In the genomic region with DNA sequence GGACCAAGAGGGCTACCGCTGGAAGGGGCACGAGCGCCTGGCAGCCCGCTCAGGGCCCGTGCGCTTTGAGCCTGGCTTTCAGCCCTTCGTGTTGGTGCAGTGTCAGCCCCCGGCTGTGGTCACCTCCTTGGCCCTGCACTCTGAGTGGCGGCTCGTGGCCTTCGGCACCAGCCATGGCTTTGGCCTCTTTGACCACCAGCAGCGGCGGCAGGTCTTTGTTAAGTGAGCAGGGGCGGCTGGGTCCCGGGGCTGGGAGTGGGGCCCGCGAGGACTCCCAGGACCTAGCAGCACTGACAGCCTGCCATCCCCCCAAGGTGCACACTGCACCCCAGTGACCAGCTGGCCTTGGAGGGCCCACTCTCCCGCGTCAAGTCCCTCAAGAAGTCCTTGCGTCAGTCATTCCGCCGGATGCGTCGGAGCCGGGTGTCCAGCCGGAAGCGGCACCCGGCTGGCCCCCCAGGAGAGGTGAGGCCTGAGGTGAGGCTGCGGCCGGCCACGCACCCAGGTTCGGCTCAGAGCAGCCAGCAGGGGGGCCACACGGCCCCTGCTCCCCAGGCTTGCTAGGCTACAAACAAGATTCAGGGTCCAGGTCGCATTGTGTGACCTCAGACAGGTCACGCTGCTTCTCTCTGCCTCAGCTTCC, we compare ENCODE assay signal across 16 cellular contexts.
"Had no signal": no experiment of that assay in that cellular context is flagged by ENCODE, and none has a peak within 500 bp of the region (broad histone marks: within the 10 kb centered on the region; RNA-seq: fewer than 3 reads in every experiment).

No MANE protein-coding gene starts in this region.

- H3K4me3 Mint-ChIP-seq: activated CD8-positive, alpha-beta T cell treated with anti-CD3 and anti-CD28 coated beads for 36 hours; activated naive CD4-positive, alpha-beta T cell treated with anti-CD3 and anti-CD28 coated beads, Interleukin-2, amount 50 U/mL, for 24 hours; nephron had no signal

- H3K27me3 ChIP-seq: cardiac muscle cell, esophagus squamous epithelium, tibial nerve, vagina had no signal

- H3K9me3 Mint-ChIP-seq: activated CD8-positive, alpha-beta T cell treated with anti-CD3 and anti-CD28 coated beads for 36 hours; activated naive CD4-positive, alpha-beta T cell treated with anti-CD3 and anti-CD28 coated beads, Interleukin-2, amount 50 U/mL, for 24 hours; nephron had no signal

- DNase-seq: activated CD4-positive, alpha-beta T cell treated with anti-CD3 and anti-CD28 coated beads for 48 hours; activated CD8-positive, alpha-beta T cell treated with anti-CD3 and anti-CD28 coated beads for 36 hours; activated effector memory CD4-positive, alpha-beta T cell treated with anti-CD3 and anti-CD28 coated beads, Interleukin-2, amount 50 U/mL, for 16 hours; activated T-cell treated with anti-CD3 and anti-CD28 coated beads, Interleukin-2, amount 50 U/mL, for 48 hours; effector CD4-positive, alpha-beta T cell; esophagus squamous epithelium; stimulated activated CD4-positive, alpha-beta T cell treated with anti-CD3 and anti-CD28 coated beads, Interleukin-2, amount 100 ng/mL, for 24 hours; T-helper 1 cell; T1000 had no signal

- H3K9me3 ChIP-seq: esophagus squamous epithelium, tibial nerve, vagina had no signal

- H3K4me3 ChIP-seq: cardiac muscle cell, esophagus squamous epithelium, tibial nerve, vagina had no signal

- H3K4me1 Mint-ChIP-seq: activated naive CD4-positive, alpha-beta T cell treated with anti-CD3 and anti-CD28 coated beads, Interleukin-2, amount 50 U/mL, for 24 hours had no signal

- H3K4me1 ChIP-seq: tibial nerve, vagina had no signal

- H3K27ac ChIP-seq: cardiac muscle cell, vagina, VCaP had no signal

- H3K36me3 ChIP-seq: cardiac muscle cell had no signal

- FAIRE-seq: colon had no signal

- H3K27me3 Mint-ChIP-seq: activated CD8-positive, alpha-beta T cell treated with anti-CD3 and anti-CD28 coated beads for 36 hours; activated naive CD4-positive, alpha-beta T cell treated with anti-CD3 and anti-CD28 coated beads, Interleukin-2, amount 50 U/mL, for 24 hours had no signal

- H3K27ac Mint-ChIP-seq: activated CD8-positive, alpha-beta T cell treated with anti-CD3 and anti-CD28 coated beads for 36 hours; activated naive CD4-positive, alpha-beta T cell treated with anti-CD3 and anti-CD28 coated beads, Interleukin-2, amount 50 U/mL, for 24 hours; nephron had no signal
